In the genomic region with DNA sequence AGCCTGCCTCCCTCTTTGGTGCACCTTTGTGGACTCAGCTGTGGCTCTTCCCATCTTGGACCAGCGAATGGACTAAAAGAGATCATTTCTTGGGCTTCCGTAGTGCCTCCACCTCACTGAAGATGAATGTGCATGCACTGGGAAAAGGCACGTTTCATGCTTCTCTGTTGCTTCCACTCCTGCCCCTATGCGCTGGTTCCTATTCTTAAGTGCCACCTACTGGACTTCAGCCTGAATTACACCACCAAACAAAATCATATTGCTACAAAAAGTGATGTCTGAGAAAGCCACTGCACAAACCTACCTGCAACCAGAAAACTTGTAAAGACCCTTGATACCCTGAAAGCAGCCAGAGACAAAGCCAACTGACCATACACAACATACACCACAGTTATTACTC, we compare ENCODE assay signal across 8 cellular contexts.
DNase-seq lines count a peak whose midpoint lies in the region; ATAC-seq, FAIRE-seq and TF ChIP-seq lines count a peak whose summit lies in the region.

No MANE protein-coding gene starts in this region.

- H3K27me3 ChIP-seq in BE2C (no peaks in the 10 kb centered on the region), GM12878 (replicated peaks in 1 of 2; ENCODE audit: control insufficient read depth in 2 of 2, insufficient read depth in 2 of 2, low read length in 1 of 2) (no peaks in the 10 kb centered on the region), osteoblast (ENCODE audit: insufficient read depth, low read length) (no peaks in the 10 kb centered on the region), uterus (no peaks in the 10 kb centered on the region)

- in situ Hi-C loops in GM12878 (cut with MboI), result no loop called here

- no peaks in the 10 kb centered on the region for H4K20me1 ChIP-seq in GM12878 (ENCODE audit: control insufficient read depth, insufficient read depth)
- H4K20me1 ChIP-seq in osteoblast (ENCODE audit: insufficient read depth, low read length), result no peaks in the 10 kb centered on the region

- intact Hi-C loops in GM12878 (cut with micrococcal nuclease; ENCODE audit: unreplicated experiment), result loop anchor here (10.0 kb wide), 1 partner anchor 476 kb away; no protein-coding TSS in a partner anchor
- intact Hi-C loops in uterus (cut with DNase I; ENCODE audit: low total_unique reads), result no loop called here

- H3K79me2 ChIP-seq in GM12878 (ENCODE audit: control insufficient read depth, insufficient read depth, low read length) (no peaks in the 10 kb centered on the region), osteoblast (ENCODE audit: insufficient read depth, low read length) (no peaks in the 10 kb centered on the region)

- ATAC-seq in GM19395 (IDR thresholded peaks at IDR 0.05; ENCODE audit: unreplicated experiment) (peak; percentile 87), GM12878 (no peak)

- RAD21 ChIA-PET in GM12878 (lab: Charles Lee; ENCODE audit: unreplicated experiment), result no interaction called here

- H3K27ac ChIP-seq in GM12878 (ENCODE audit: control insufficient read depth, insufficient read depth) (no peak overlapping the region), osteoblast (ENCODE audit: low read depth, low read length) (no peak overlapping the region), uterus (no peak overlapping the region)

- BruUV-seq in GM12878 (replicated peaks; lab: Mats Ljungman, UMichigan), result no TSS peak

- H2AFZ ChIP-seq in GM12878 (ENCODE audit: control insufficient read depth, low read depth, low read length) (no peak overlapping the region), osteoblast (ENCODE audit: low read length) (no peak overlapping the region)

- H3K9ac ChIP-seq in GM12878 (ENCODE audit: control insufficient read depth, insufficient read depth, low read length), result no peak overlapping the region

- H3K36me3 ChIP-seq in BE2C, result no peaks in the 10 kb centered on the region
- H3K36me3 ChIP-seq in GM12878 (ENCODE audit: control insufficient read depth in 2 of 2, insufficient read depth in 2 of 2, low read length in 1 of 2), result no peaks in the 10 kb centered on the region
- no peaks in the 10 kb centered on the region for H3K36me3 ChIP-seq in osteoblast (ENCODE audit: insufficient read depth, low read length)
- no peaks in the 10 kb centered on the region for H3K36me3 ChIP-seq in uterus

- peak; percentile 56 for TF ChIP-seq CTCF in BE2C (IDR thresholded peaks at IDR 0.05; ENCODE audit: low read depth, low read length)
- TF ChIP-seq CTCF in GM12878 (IDR thresholded peaks at IDR 0.05 in 2 of 3, conservative IDR thresholded peaks at IDR 0.05 in 1 of 3; ENCODE audit: control insufficient read depth in 2 of 3, extremely low read depth in 1 of 3, insufficient read depth in 1 of 3, low read depth in 3 of 3, low read length in 3 of 3), result peak; percentile 10 to 46 (median 26); a peak in 2 of 6 replicates
- peak; percentile 42 for TF ChIP-seq CTCF in osteoblast (IDR thresholded peaks at IDR 0.05; ENCODE audit: extremely low read depth, low read depth, low read length)
- no peak for TF ChIP-seq CTCF in uterus (IDR thresholded peaks at IDR 0.05)

- peak; percentile 61 for TF ChIP-seq RAD21 in GM12878 (IDR thresholded peaks at IDR 0.05; ENCODE audit: insufficient read depth, low read depth, low read length)

- H3K4me2 ChIP-seq in GM12878 (ENCODE audit: control insufficient read depth, insufficient read depth) (no peak overlapping the region), osteoblast (ENCODE audit: insufficient read depth, low read length) (no peak overlapping the region)

- CTCF ChIA-PET in GM12878 (lab: Yijun Ruan, JAX), result no interaction called here

- 6% methylated on average over 4 of the region's 4 CpGs for WGBS in GM12878 (ENCODE audit: insufficient coverage, insufficient replicate concordance, low lambda C conversion rate, missing lambda C conversion rate)

- DNase-seq in BE2C, result peak; percentile 8
- peak; percentile 54 for DNase-seq in NAMALWA (ENCODE audit: low spot score)
- DNase-seq in GM12878 (ENCODE audit: low read depth, low spot score), result no peak
- no peak for DNase-seq in osteoblast (ENCODE audit: insufficient read length, low spot score, missing footprints)
- no peak for DNase-seq in stimulated activated CD4-positive, alpha-beta T cell treated with anti-CD3 and anti-CD28 coated beads, Interleukin-4, amount 100 ng/mL, for 4 hours
- no peak for DNase-seq in uterus
- DNase-seq in NCI-H2196 treated with DMSO at 0.1 percent for 48 hours (lab: John Stamatoyannopoulos, UW; ENCODE audit: unreplicated experiment), result no peak

- TF ChIP-seq POLR2A in GM12878 (IDR thresholded peaks at IDR 0.05; ENCODE audit: low read depth, low read length), result no peak
- TF ChIP-seq POLR2A in uterus (IDR thresholded peaks at IDR 0.05), result no peak

- no peaks in the 10 kb centered on the region for H3K9me3 ChIP-seq in BE2C
- no peaks in the 10 kb centered on the region; the same call in 2 of the 3 replicates for H3K9me3 ChIP-seq in GM12878 (replicated peaks; ENCODE audit: control insufficient read depth, insufficient read depth, low read length)
- H3K9me3 ChIP-seq in osteoblast (ENCODE audit: low read depth, low read length), result no peaks in the 10 kb centered on the region
- H3K9me3 ChIP-seq in uterus, result no peaks in the 10 kb centered on the region

- POLR2A ChIA-PET in GM12878 (lab: Charles Lee), result no interaction called here

- SMC1A ChIA-PET in GM12878 (lab: Charles Lee; ENCODE audit: uncharacterized antibody, unreplicated experiment), result interaction anchor here (0.6 kb wide), 1 partner anchor 194 kb away, joined by 5 read pairs; no protein-coding TSS in a partner anchor

- H3K4me3 ChIP-seq in BE2C (ENCODE audit: low read depth, low read length), result no peak overlapping the region
- no peak overlapping the region for H3K4me3 ChIP-seq in GM12878
- H3K4me3 ChIP-seq in osteoblast (ENCODE audit: insufficient read depth, low read length), result no peak overlapping the region
- no peak overlapping the region for H3K4me3 ChIP-seq in uterus

- no peak for FAIRE-seq in GM12878 (lab: Jason Lieb, UNC)

- H3K4me1 ChIP-seq in BE2C, result no peaks in the 10 kb centered on the region
- no peaks in the 10 kb centered on the region for H3K4me1 ChIP-seq in GM12878 (ENCODE audit: control insufficient read depth, insufficient read depth, low read length)
- H3K4me1 ChIP-seq in osteoblast (ENCODE audit: insufficient read depth, low read length), result no peaks in the 10 kb centered on the region
- H3K4me1 ChIP-seq in uterus, result no peaks in the 10 kb centered on the region

- TF ChIP-seq EP300 in GM12878 (IDR thresholded peaks at IDR 0.05; ENCODE audit: borderline replicate concordance in 1 of 2, control insufficient read depth in 1 of 2, low read depth in 2 of 2, low read length in 2 of 2), result no peak

TF ChIP-seq in GM12878, 131 proteins besides CTCF, POLR2A, EP300 and RAD21:
- TF ChIP-seq IKZF2 (IDR thresholded peaks at IDR 0.05), result no peak
- no peak for TF ChIP-seq ZNF217 (IDR thresholded peaks at IDR 0.05)
- TF ChIP-seq, protein P1, sequence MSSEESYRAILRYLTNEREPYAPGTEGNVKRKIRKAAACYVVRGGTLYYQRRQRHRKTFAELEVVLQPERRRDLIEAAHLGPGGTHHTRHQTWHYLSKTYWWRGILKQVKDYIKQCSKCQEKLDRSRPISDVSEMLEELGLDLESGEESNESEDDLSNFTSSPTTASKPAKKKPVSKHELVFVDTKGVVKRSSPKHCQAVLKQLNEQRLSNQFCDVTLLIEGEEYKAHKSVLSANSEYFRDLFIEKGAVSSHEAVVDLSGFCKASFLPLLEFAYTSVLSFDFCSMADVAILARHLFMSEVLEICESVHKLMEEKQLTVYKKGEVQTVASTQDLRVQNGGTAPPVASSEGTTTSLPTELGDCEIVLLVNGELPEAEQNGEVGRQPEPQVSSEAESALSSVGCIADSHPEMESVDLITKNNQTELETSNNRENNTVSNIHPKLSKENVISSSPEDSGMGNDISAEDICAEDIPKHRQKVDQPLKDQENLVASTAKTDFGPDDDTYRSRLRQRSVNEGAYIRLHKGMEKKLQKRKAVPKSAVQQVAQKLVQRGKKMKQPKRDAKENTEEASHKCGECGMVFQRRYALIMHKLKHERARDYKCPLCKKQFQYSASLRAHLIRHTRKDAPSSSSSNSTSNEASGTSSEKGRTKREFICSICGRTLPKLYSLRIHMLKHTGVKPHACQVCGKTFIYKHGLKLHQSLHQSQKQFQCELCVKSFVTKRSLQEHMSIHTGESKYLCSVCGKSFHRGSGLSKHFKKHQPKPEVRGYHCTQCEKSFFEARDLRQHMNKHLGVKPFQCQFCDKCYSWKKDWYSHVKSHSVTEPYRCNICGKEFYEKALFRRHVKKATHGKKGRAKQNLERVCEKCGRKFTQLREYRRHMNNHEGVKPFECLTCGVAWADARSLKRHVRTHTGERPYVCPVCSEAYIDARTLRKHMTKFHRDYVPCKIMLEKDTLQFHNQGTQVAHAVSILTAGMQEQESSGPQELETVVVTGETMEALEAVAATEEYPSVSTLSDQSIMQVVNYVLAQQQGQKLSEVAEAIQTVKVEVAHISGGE (CRISPR knock-in tag; IDR thresholded peaks at IDR 0.05), result no peak
- no peak for TF ChIP-seq CREM (IDR thresholded peaks at IDR 0.05; ENCODE audit: low read depth)
- no peak for TF ChIP-seq POLR2AphosphoS5 (IDR thresholded peaks at IDR 0.05; ENCODE audit: low read length)
- TF ChIP-seq, protein P2, sequence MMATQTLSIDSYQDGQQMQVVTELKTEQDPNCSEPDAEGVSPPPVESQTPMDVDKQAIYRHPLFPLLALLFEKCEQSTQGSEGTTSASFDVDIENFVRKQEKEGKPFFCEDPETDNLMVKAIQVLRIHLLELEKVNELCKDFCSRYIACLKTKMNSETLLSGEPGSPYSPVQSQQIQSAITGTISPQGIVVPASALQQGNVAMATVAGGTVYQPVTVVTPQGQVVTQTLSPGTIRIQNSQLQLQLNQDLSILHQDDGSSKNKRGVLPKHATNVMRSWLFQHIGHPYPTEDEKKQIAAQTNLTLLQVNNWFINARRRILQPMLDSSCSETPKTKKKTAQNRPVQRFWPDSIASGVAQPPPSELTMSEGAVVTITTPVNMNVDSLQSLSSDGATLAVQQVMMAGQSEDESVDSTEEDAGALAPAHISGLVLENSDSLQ (IDR thresholded peaks at IDR 0.05), result no peak

Comparison
In these comparisons a context has a peak if more than half of its experiments do, and no peak if none do; other contexts are left out.
1. DNase-seq: peak in BE2C (single experiment) and NAMALWA (single experiment); none in GM12878 (single experiment), osteoblast (single experiment), stimulated activated CD4-positive, alpha-beta T cell treated with anti-CD3 and anti-CD28 coated beads, Interleukin-4, amount 100 ng/mL, for 4 hours (0 of 2), uterus (0 of 2) and NCI-H2196 treated with DMSO at 0.1 percent for 48 hours (single experiment).
2. CTCF ChIP-seq: peak in BE2C (single experiment), GM12878 (3 of 3) and osteoblast (single experiment); none in uterus (0 of 4).